6 cellular contexts compared by ENCODE assay signal in genomic region chr2:200863655-200864205, GRCh38. TPM values are rescaled to one million over a fixed set of nuclear protein-coding genes. Genes with fewer than 3 reads are reported as not detected.
A peak's percentile ranks its signal among the peaks of the same experiment; 100 is the strongest.
DNase-seq lines count a peak whose midpoint lies in the region; ATAC-seq, FAIRE-seq and TF ChIP-seq lines count a peak whose summit lies in the region.

No MANE protein-coding gene starts in this region.

- H3K36me3 ChIP-seq in endothelial cell of umbilical vein (ENCODE audit: control insufficient read depth in 2 of 2, extremely low read depth in 1 of 2, insufficient read depth in 2 of 2, low read length in 2 of 2), result peaks cover 5 to 8% of the 10 kb centered on the region in 2 experiments

- peak overlapping the region; percentile 90 to 99 (median 91) for H3K4me3 ChIP-seq in endothelial cell of umbilical vein (replicated peaks in 1 of 3; ENCODE audit: insufficient read depth in 1 of 3, low read depth in 1 of 3, low read length in 3 of 3)
- peak overlapping the region; percentile 79 for H3K4me3 ChIP-seq in skeletal muscle cell (ENCODE audit: low read depth, low read length)

- POLR2A ChIA-PET in endothelial cell of umbilical vein (lab: Charles Lee), result interaction anchor here (1.1 to 2.0 kb wide), 3 partner anchors 26 to 319 kb away, joined by 4 to 11 read pairs (median 6); partner anchors contain the start of genes CASP10, NIF3L1 and PPIL3

- H3K79me2 ChIP-seq in endothelial cell of umbilical vein (ENCODE audit: control insufficient read depth, insufficient read depth, low read length), result peaks cover 57% of the 10 kb centered on the region

- peak; percentile 63 for FAIRE-seq in endothelial cell of umbilical vein (lab: Jason Lieb, UNC)

- intact Hi-C loops in endothelial cell of umbilical vein (cut with micrococcal nuclease), result loop anchor here (1.0 to 5.0 kb wide), 6 partner anchors 26 to 150 kb away; partner anchors contain the start of genes BZW1, NIF3L1 and PPIL3

- no TSS peak for BruUV-seq in endothelial cell of umbilical vein (replicated peaks; lab: Mats Ljungman, UMichigan)

- H3K4me1 ChIP-seq in endothelial cell of umbilical vein (ENCODE audit: control insufficient read depth, extremely low read depth, insufficient read depth, low read length), result peaks cover 26% of the 10 kb centered on the region

- no peaks in the 10 kb centered on the region for H3K9me1 ChIP-seq in endothelial cell of umbilical vein (replicated peaks; ENCODE audit: control insufficient read depth, extremely low read depth, insufficient read depth, low read length)

- peak; percentile 8 to 31 for DNase-seq in NCI-H524 (lab: John Stamatoyannopoulos, UW)
- DNase-seq in NCI-H524 treated with DMSO at 0.1 percent for 48 hours (lab: John Stamatoyannopoulos, UW), result no peak
- peak; percentile 77 for DNase-seq in NCI-H2227 (lab: John Stamatoyannopoulos, UW; ENCODE audit: unreplicated experiment)
- DNase-seq in endothelial cell of umbilical vein (ENCODE audit: low read depth, low spot score), result no peak
- no peak for DNase-seq in skeletal muscle cell (ENCODE audit: low read depth)

- H3K9ac ChIP-seq in endothelial cell of umbilical vein (replicated peaks; ENCODE audit: extremely low read depth, insufficient read depth, low read length), result peak overlapping the region; percentile 100

- H3K27ac ChIP-seq in endothelial cell of umbilical vein (ENCODE audit: insufficient read depth, low read depth, low read length), result peak overlapping the region; percentile 88

- no peak for ATAC-seq in HG03039 (IDR thresholded peaks at IDR 0.05; ENCODE audit: unreplicated experiment)

- peaks cover 14% of the 10 kb centered on the region for H4K20me1 ChIP-seq in endothelial cell of umbilical vein (replicated peaks; ENCODE audit: control insufficient read depth, extremely low read depth, insufficient read depth, low read length)

- CTCF ChIA-PET in endothelial cell of umbilical vein (lab: Charles Lee), result interaction anchor here (1.0 to 1.4 kb wide), 4 partner anchors 11 to 205 kb away, joined by 3 to 6 read pairs (median 4); partner anchors contain the start of genes NIF3L1 and PPIL3

- H3K9me3 ChIP-seq in endothelial cell of umbilical vein (replicated peaks; ENCODE audit: control insufficient read depth, insufficient read depth, low read length), result no peaks in the 10 kb centered on the region

- TF ChIP-seq POLR2A in endothelial cell of umbilical vein (IDR thresholded peaks at IDR 0.05; ENCODE audit: low read depth, low read length), result peak; percentile 17

- dilution Hi-C loops in endothelial cell of umbilical vein (cut with MboI; ENCODE audit: extremely low pct_ligation_motif_present, low sequenced_read_pairs), result no loop called here

- no peak for TF ChIP-seq CTCF in endothelial cell of umbilical vein (IDR thresholded peaks at IDR 0.05; ENCODE audit: extremely low read depth in 1 of 2, insufficient read depth in 1 of 2, low read depth in 1 of 2, low read length in 2 of 2)

- H3K27me3 ChIP-seq in endothelial cell of umbilical vein (ENCODE audit: control insufficient read depth in 2 of 2, insufficient read depth in 2 of 2, low read length in 2 of 2), result no peaks in the 10 kb centered on the region

- H2AFZ ChIP-seq in endothelial cell of umbilical vein (ENCODE audit: low read depth, low read length), result no peak overlapping the region

- H3K4me2 ChIP-seq in endothelial cell of umbilical vein (ENCODE audit: insufficient read depth, low read length), result peak overlapping the region; percentile 99

TF ChIP-seq in endothelial cell of umbilical vein, 7 proteins besides CTCF, POLR2A, EP300 and RAD21:
- TF ChIP-seq, protein P1, sequence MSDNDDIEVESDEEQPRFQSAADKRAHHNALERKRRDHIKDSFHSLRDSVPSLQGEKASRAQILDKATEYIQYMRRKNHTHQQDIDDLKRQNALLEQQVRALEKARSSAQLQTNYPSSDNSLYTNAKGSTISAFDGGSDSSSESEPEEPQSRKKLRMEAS (IDR thresholded peaks at IDR 0.05; ENCODE audit: insufficient read depth, insufficient read length), result no peak
- TF ChIP-seq EZH2 (IDR thresholded peaks at IDR 0.05; ENCODE audit: borderline replicate concordance, low read depth, low read length, severe bottlenecking) (no peak), MYC (IDR thresholded peaks at IDR 0.05; ENCODE audit: low read depth, low read length) (no peak), POLR2AphosphoS5 (IDR thresholded peaks at IDR 0.05; ENCODE audit: insufficient read depth, low read depth, low read length) (no peak), JUN (IDR thresholded peaks at IDR 0.05; ENCODE audit: borderline replicate concordance, insufficient read depth, insufficient read length, low read depth) (no peak)

RNA-seq across cellular contexts. Expression of gene CLK1, which starts 0.7 kb away (rescaled TPM):
- 79.7 and 92.4 TPM in 2 replicates for total RNA-seq in endothelial cell of umbilical vein
- polyA plus RNA-seq in endothelial cell of umbilical vein, result 33.1 and 61.4 TPM in 2 replicates
- 28.5 and 31.4 TPM in 2 replicates for polyA plus RNA-seq in endothelial cell of umbilical vein (2011; cell fraction: cytosol; rRNA removed)
- polyA plus RNA-seq in endothelial cell of umbilical vein (2011; cell fraction: nucleus; rRNA removed), result 375 and 530 TPM in 2 replicates
- polyA plus RNA-seq in endothelial cell of umbilical vein (2012), result 43.6 and 50.2 TPM in 2 replicates
- 39.2 and 48.8 TPM in 2 replicates for polyA minus RNA-seq in endothelial cell of umbilical vein
- 16.3 TPM for polyA minus RNA-seq in endothelial cell of umbilical vein (2011; cell fraction: cytosol; rRNA and poly(A)+ RNA removed)
- polyA minus RNA-seq in endothelial cell of umbilical vein (2011; cell fraction: nucleus; rRNA and poly(A)+ RNA removed), result 176 and 226 TPM in 2 replicates

RNA-seq across cellular contexts. Expression of gene PPIL3, which starts 25.1 kb away (rescaled TPM):
- total RNA-seq in endothelial cell of umbilical vein, result 25.0 and 28.7 TPM in 2 replicates
- 22.1 and 27.1 TPM in 2 replicates for polyA plus RNA-seq in endothelial cell of umbilical vein
- 28.2 and 31.3 TPM in 2 replicates for polyA plus RNA-seq in endothelial cell of umbilical vein (2011; cell fraction: cytosol; rRNA removed)
- polyA plus RNA-seq in endothelial cell of umbilical vein (2011; cell fraction: nucleus; rRNA removed), result 32.0 and 37.2 TPM in 2 replicates
- polyA plus RNA-seq in endothelial cell of umbilical vein (2012), result 21.7 and 26.2 TPM in 2 replicates
- 7.8 and 22.2 TPM in 2 replicates for polyA minus RNA-seq in endothelial cell of umbilical vein
- 16.1 TPM for polyA minus RNA-seq in endothelial cell of umbilical vein (2011; cell fraction: cytosol; rRNA and poly(A)+ RNA removed)
- polyA minus RNA-seq in endothelial cell of umbilical vein (2011; cell fraction: nucleus; rRNA and poly(A)+ RNA removed), result 6.4 and 14.8 TPM in 2 replicates

RNA-seq across cellular contexts. Expression of gene NIF3L1, which starts 25.4 kb away (rescaled TPM):
- total RNA-seq in endothelial cell of umbilical vein, result 14.9 and 16.3 TPM in 2 replicates
- polyA plus RNA-seq in endothelial cell of umbilical vein, result 31.9 and 37.5 TPM in 2 replicates
- polyA plus RNA-seq in endothelial cell of umbilical vein (2011; cell fraction: cytosol; rRNA removed), result 26.9 and 29.6 TPM in 2 replicates
- polyA plus RNA-seq in endothelial cell of umbilical vein (2011; cell fraction: nucleus; rRNA removed), result 29.2 and 31.2 TPM in 2 replicates
- 9.2 and 14.4 TPM in 2 replicates for polyA plus RNA-seq in endothelial cell of umbilical vein (2012)
- polyA minus RNA-seq in endothelial cell of umbilical vein, result 30.1 and 37.4 TPM in 2 replicates
- 17.8 TPM for polyA minus RNA-seq in endothelial cell of umbilical vein (2011; cell fraction: cytosol; rRNA and poly(A)+ RNA removed)
- polyA minus RNA-seq in endothelial cell of umbilical vein (2011; cell fraction: nucleus; rRNA and poly(A)+ RNA removed), result 13.1 and 27.7 TPM in 2 replicates

RNA-seq across cellular contexts. Expression of gene BZW1, which starts 52.0 kb away (rescaled TPM):
- total RNA-seq in endothelial cell of umbilical vein, result 347 and 353 TPM in 2 replicates
- 130 and 174 TPM in 2 replicates for polyA plus RNA-seq in endothelial cell of umbilical vein
- 219 and 224 TPM in 2 replicates for polyA plus RNA-seq in endothelial cell of umbilical vein (2011; cell fraction: cytosol; rRNA removed)
- polyA plus RNA-seq in endothelial cell of umbilical vein (2011; cell fraction: nucleus; rRNA removed), result 143 and 157 TPM in 2 replicates
- polyA plus RNA-seq in endothelial cell of umbilical vein (2012), result 344 and 564 TPM in 2 replicates
- polyA minus RNA-seq in endothelial cell of umbilical vein, result 305 and 337 TPM in 2 replicates
- 414 TPM for polyA minus RNA-seq in endothelial cell of umbilical vein (2011; cell fraction: cytosol; rRNA and poly(A)+ RNA removed)
- 184 and 211 TPM in 2 replicates for polyA minus RNA-seq in endothelial cell of umbilical vein (2011; cell fraction: nucleus; rRNA and poly(A)+ RNA removed)

Comparison
In these comparisons a context has a peak if more than half of its experiments do, and no peak if none do; other contexts are left out.
1. DNase-seq: peak in NCI-H524 (2 of 2) and NCI-H2227 (single experiment); none in NCI-H524 treated with DMSO at 0.1 percent for 48 hours (single experiment), endothelial cell of umbilical vein (single experiment) and skeletal muscle cell (single experiment).